8 cellular contexts compared by ENCODE assay signal in genomic region chr1:43367904-43368645, GRCh38. TPM values are rescaled to one million over a fixed set of nuclear protein-coding genes. Genes with fewer than 3 reads are reported as not detected.
A peak's percentile ranks its signal among the peaks of the same experiment; 100 is the strongest.
DNase-seq lines count a peak whose midpoint lies in the region; ATAC-seq lines count a peak whose summit lies in the region.

ELOVL1 (minus strand) TSS chr1:43368011; CDS start chr1:43365609, 2,402 bp downstream.

- peak within 1 kb of the TSS; percentile 72 for H2AFZ ChIP-seq in mesenchymal stem cell (ENCODE audit: low read depth, low read length)

- peak within 1 kb of the TSS; percentile 76 to 98 for H3K4ac ChIP-seq in mesenchymal stem cell (ENCODE audit: low read depth in 1 of 2, low read length in 2 of 2)

- peak within 1 kb of the TSS; percentile 98 for H4K8ac ChIP-seq in mesenchymal stem cell (ENCODE audit: low read length)

- H2BK120ac ChIP-seq in mesenchymal stem cell (ENCODE audit: low read depth, low read length) = peak within 1 kb of the TSS; percentile 80

- H3K23ac ChIP-seq in mesenchymal stem cell (ENCODE audit: low read length in 2 of 2) = peak within 1 kb of the TSS; percentile 11 to 86

- CTCF ChIA-PET in CD8-positive, alpha-beta memory T cell (lab: Charles Lee) = interaction anchor here (0.9 to 1.4 kb wide), 6 partner anchors 10 to 139 kb away, joined by 3 to 10 read pairs (median 4); partner anchors contain the start of genes CDC20, MED8 and SZT2

- peaks cover 18% of the 10 kb centered on the region for H3K79me1 ChIP-seq in mesenchymal stem cell (replicated peaks; ENCODE audit: low read length, poor library complexity, severe bottlenecking)

- peaks cover 20% of the 10 kb centered on the region for H3K4me1 ChIP-seq in CD8-positive, alpha-beta memory T cell (ENCODE audit: insufficient read depth, low read length)
- H3K4me1 ChIP-seq in effector memory CD4-positive, alpha-beta T cell (ENCODE audit: control insufficient read depth, insufficient read depth, low read length, poor library complexity, severe bottlenecking) = peaks cover 15% of the 10 kb centered on the region
- peaks cover 23% of the 10 kb centered on the region for H3K4me1 ChIP-seq in mesenchymal stem cell (ENCODE audit: control insufficient read depth, insufficient read depth, low read depth, low read length)

- H3K9me3 Mint-ChIP-seq in CD8-positive, alpha-beta memory T cell = no peaks in the 10 kb centered on the region

- peak within 1 kb of the TSS; percentile 87 for H2BK5ac ChIP-seq in mesenchymal stem cell (ENCODE audit: low read depth, low read length, poor library complexity, severe bottlenecking)

- H3K9ac ChIP-seq in mesenchymal stem cell (ENCODE audit: low read length) = peak within 1 kb of the TSS; percentile 95

- H2BK15ac ChIP-seq in mesenchymal stem cell (ENCODE audit: low read depth, poor library complexity, severe bottlenecking) = peak within 1 kb of the TSS; percentile 99

- peak within 1 kb of the TSS; percentile 62 to 97 for H3K14ac ChIP-seq in mesenchymal stem cell (ENCODE audit: low read length in 2 of 2)

- H3K27ac Mint-ChIP-seq in CD8-positive, alpha-beta memory T cell = peak within 1 kb of the TSS; percentile 88 to 96 (median 94)

- H2AK5ac ChIP-seq in mesenchymal stem cell (ENCODE audit: low read length, severe bottlenecking) = peak within 1 kb of the TSS; percentile 20

- H3K18ac ChIP-seq in mesenchymal stem cell (ENCODE audit: low read depth in 1 of 2, low read length in 2 of 2) = peak within 1 kb of the TSS; percentile 96 to 98

- H3K27ac ChIP-seq in CD8-positive, alpha-beta memory T cell (ENCODE audit: low read depth, low read length) = peak within 1 kb of the TSS; percentile 72
- peak within 1 kb of the TSS; percentile 72 for H3K27ac ChIP-seq in effector memory CD4-positive, alpha-beta T cell (ENCODE audit: insufficient read depth, low read length, poor library complexity, severe bottlenecking)
- H3K27ac ChIP-seq in mesenchymal stem cell (ENCODE audit: low read length, poor library complexity, severe bottlenecking) = peak within 1 kb of the TSS; percentile 67

- peak; percentile 68 to 86 (median 82) for DNase-seq in CD8-positive, alpha-beta memory T cell
- DNase-seq in HT-29 (ENCODE audit: low spot score) (peak; percentile 91), NK-92 (lab: John Stamatoyannopoulos, UW; ENCODE audit: unreplicated experiment) (peak; percentile 11), mesenchymal stem cell (peak; percentile 91)
- DNase-seq in activated CD8-positive, alpha-beta memory T cell treated with anti-CD3 and anti-CD28 coated beads for 1 hour (ENCODE audit: extremely low read depth in 1 of 2, low read depth in 1 of 2) = peak; percentile 48 to 77
- DNase-seq in effector memory CD4-positive, alpha-beta T cell = peak; percentile 68 to 79 (median 73)
- DNase-seq in stimulated activated CD8-positive, alpha-beta memory T cell treated with anti-CD3 and anti-CD28 coated beads, Interleukin-12 subunit alpha, Interleukin-12 subunit beta, amount 100 ng/mL, for 4 hours (ENCODE audit: low read depth) = peak; percentile 81

- under 1% methylated on average over 55 of the region's 58 CpGs for WGBS in mesenchymal stem cell

- H3K36me3 ChIP-seq in CD8-positive, alpha-beta memory T cell (ENCODE audit: insufficient read depth, low read length) = peaks cover 24% of the 10 kb centered on the region
- H3K36me3 ChIP-seq in effector memory CD4-positive, alpha-beta T cell (ENCODE audit: control insufficient read depth, insufficient read depth, low read length) = peaks cover 22% of the 10 kb centered on the region
- peaks cover 28 to 29% of the 10 kb centered on the region in 2 experiments for H3K36me3 ChIP-seq in mesenchymal stem cell (ENCODE audit: control insufficient read depth in 1 of 2, insufficient read depth in 2 of 2, low read depth in 1 of 2, low read length in 2 of 2)

- peaks cover 37 to 49% (median 44%) of the 10 kb centered on the region in 3 donors for H3K4me1 Mint-ChIP-seq in CD8-positive, alpha-beta memory T cell

- no peaks in the 10 kb centered on the region for H3K9me3 ChIP-seq in CD8-positive, alpha-beta memory T cell (ENCODE audit: low read length)
- no peaks in the 10 kb centered on the region for H3K9me3 ChIP-seq in effector memory CD4-positive, alpha-beta T cell (ENCODE audit: control insufficient read depth, low read length)
- no peaks in the 10 kb centered on the region for H3K9me3 ChIP-seq in mesenchymal stem cell (ENCODE audit: control insufficient read depth, low read length)

- peak within 1 kb of the TSS; percentile 97 for H4K91ac ChIP-seq in mesenchymal stem cell (ENCODE audit: low read length)

- H3K4me3 Mint-ChIP-seq in CD8-positive, alpha-beta memory T cell = peak within 1 kb of the TSS; percentile 88 to 94 (median 91)

- POLR2A ChIA-PET in CD8-positive, alpha-beta memory T cell (lab: Charles Lee) = interaction anchor here (0.7 to 2.2 kb wide), 3 partner anchors 9 to 22 kb away, joined by 3 to 11 read pairs (median 8); partner anchors contain the start of gene CDC20

- peak within 1 kb of the TSS; percentile 77 for H3K4me2 ChIP-seq in mesenchymal stem cell (ENCODE audit: low read length, poor library complexity, severe bottlenecking)

- peak within 1 kb of the TSS in 1 of 2 experiments; percentile 17 for H2BK12ac ChIP-seq in mesenchymal stem cell (ENCODE audit: low read length in 2 of 2)

- H3K4me3 ChIP-seq in CD8-positive, alpha-beta memory T cell (ENCODE audit: low read length) = peak within 1 kb of the TSS; percentile 83
- H3K4me3 ChIP-seq in effector memory CD4-positive, alpha-beta T cell (ENCODE audit: insufficient read depth, low read depth, low read length, poor library complexity, severe bottlenecking) = peak within 1 kb of the TSS; percentile 74
- H3K4me3 ChIP-seq in mesenchymal stem cell (ENCODE audit: insufficient read depth in 1 of 2, low read depth in 1 of 2, low read length in 2 of 2) = peak within 1 kb of the TSS; percentile 81 to 97

- no peaks in the 10 kb centered on the region for H3K27me3 Mint-ChIP-seq in CD8-positive, alpha-beta memory T cell

- no peaks in the 10 kb centered on the region for H3K27me3 ChIP-seq in CD8-positive, alpha-beta memory T cell (ENCODE audit: insufficient read depth, low read length, poor library complexity, severe bottlenecking)
- no peaks in the 10 kb centered on the region for H3K27me3 ChIP-seq in effector memory CD4-positive, alpha-beta T cell (replicated peaks; ENCODE audit: control insufficient read depth, insufficient read depth, low read length, poor library complexity, severe bottlenecking)
- no peaks in the 10 kb centered on the region for H3K27me3 ChIP-seq in mesenchymal stem cell (ENCODE audit: control insufficient read depth in 1 of 2, insufficient read depth in 1 of 2, low read length in 2 of 2)

- ATAC-seq in GM19463 (IDR thresholded peaks at IDR 0.05; ENCODE audit: unreplicated experiment) = peak; percentile 77

- peaks cover 0 to 36% (median 11%) of the 10 kb centered on the region in 3 donors for H3K36me3 Mint-ChIP-seq in CD8-positive, alpha-beta memory T cell

RNA-seq across cellular contexts. Expression of gene ELOVL1, which starts in this region (rescaled TPM):
- total RNA-seq in CD8-positive, alpha-beta memory T cell = 10 to 100 TPM; 89.1 to 98.8 TPM
- 83.9 TPM for polyA plus RNA-seq in CD8-positive, alpha-beta memory T cell
- total RNA-seq in HT-29 (2014; rRNA removed; shearing (Covaris generic)) = 160 and 176 TPM in 2 replicates
- polyA plus RNA-seq in mesenchymal stem cell (2013, experiment 1 of 2) = 132 TPM
- 131 TPM for polyA plus RNA-seq in mesenchymal stem cell (2013, experiment 2 of 2)

Comparison
In these comparisons a context has a peak if more than half of its experiments do, and no peak if none do; other contexts are left out.
1. Peak in every context shown above with its lines: DNase-seq, ATAC-seq, H3K4me3 ChIP-seq and H3K27ac ChIP-seq.
2. DNase-seq: peak in every context shown above with its lines; median percentile 91 in HT-29; 91 in mesenchymal stem cell; 82 in CD8-positive, alpha-beta memory T cell; 81 in stimulated activated CD8-positive, alpha-beta memory T cell treated with anti-CD3 and anti-CD28 coated beads, Interleukin-12 subunit alpha, Interleukin-12 subunit beta, amount 100 ng/mL, for 4 hours; 73 in effector memory CD4-positive, alpha-beta T cell; 62 in activated CD8-positive, alpha-beta memory T cell treated with anti-CD3 and anti-CD28 coated beads for 1 hour; 11 in NK-92.